8 cellular contexts compared by ENCODE assay signal in genomic region chr11:32006799-32007388, GRCh38.
A peak's percentile ranks its signal among the peaks of the same experiment; 100 is the strongest.
DNase-seq lines count a peak whose midpoint lies in the region; ATAC-seq and TF ChIP-seq lines count a peak whose summit lies in the region.

No MANE protein-coding gene starts in this region.

- no peak overlapping the region for H3K9ac ChIP-seq in Karpas-422 (ENCODE audit: low read length)

- DNase-seq in activated CD4-positive, alpha-beta T cell treated with anti-CD3 and anti-CD28 coated beads for 36 hours = peak; percentile 24
- DNase-seq in activated CD4-positive, alpha-beta T cell treated with anti-CD3 and anti-CD28 coated beads, Interleukin-2, amount 50 U/mL, for 4 hours = no peak
- peak; percentile 88 for DNase-seq in Karpas-422
- DNase-seq in fibroblast of villous mesenchyme (ENCODE audit: low read depth) = peak; percentile 41
- peak; percentile 7 for DNase-seq in pulmonary artery endothelial cell (ENCODE audit: low read depth, low spot score)

- peaks cover 31% of the 10 kb centered on the region for H3K27me3 Mint-ChIP-seq in activated CD4-positive, alpha-beta T cell treated with anti-CD3 and anti-CD28 coated beads for 36 hours

- intact Hi-C loops in activated CD4-positive, alpha-beta T cell treated with anti-CD3 and anti-CD28 coated beads for 36 hours (cut with DNase I, micrococcal nuclease) = loop anchor here in 1 of 2 experiments (1.0 to 5.0 kb wide), 3 partner anchors 610 to 900 kb away; no protein-coding TSS in a partner anchor

- H3K27ac ChIP-seq in Karpas-422 (ENCODE audit: low read length) = no peak overlapping the region

- H3K4me1 Mint-ChIP-seq in activated CD4-positive, alpha-beta T cell treated with anti-CD3 and anti-CD28 coated beads for 36 hours = no peaks in the 10 kb centered on the region

- peak; percentile 65 for ATAC-seq in activated CD4-positive, alpha-beta T cell treated with anti-CD3 and anti-CD28 coated beads for 36 hours
- ATAC-seq in GM21529 (IDR thresholded peaks at IDR 0.05; ENCODE audit: unreplicated experiment) = peak; percentile 73
- peak; percentile 91 for ATAC-seq in SK-N-SH treated with all-trans-retinoic acid at 6 μM for 48 hours
- no peak for ATAC-seq in GM18907 (IDR thresholded peaks at IDR 0.05; ENCODE audit: unreplicated experiment)

- peak overlapping the region; percentile 74; the same call in 1 of the 2 replicates for H2AFZ ChIP-seq in Karpas-422 (ENCODE audit: low read length)

- peak; percentile 72 for TF ChIP-seq CTCF in fibroblast of villous mesenchyme (IDR thresholded peaks at IDR 0.05; ENCODE audit: insufficient read depth, low read depth, low read length)

- H3K4me3 Mint-ChIP-seq in activated CD4-positive, alpha-beta T cell treated with anti-CD3 and anti-CD28 coated beads for 36 hours = no peak overlapping the region

- POLR2A ChIA-PET in activated CD4-positive, alpha-beta T cell treated with anti-CD3 and anti-CD28 coated beads for 36 hours (lab: Charles Lee) = no interaction called here

- no peaks in the 10 kb centered on the region for H3K27me3 ChIP-seq in Karpas-422 (ENCODE audit: low read length)

- H3K36me3 Mint-ChIP-seq in activated CD4-positive, alpha-beta T cell treated with anti-CD3 and anti-CD28 coated beads for 36 hours (ENCODE audit: low read depth) = no peaks in the 10 kb centered on the region

- no peaks in the 10 kb centered on the region for H3K36me3 ChIP-seq in Karpas-422 (ENCODE audit: insufficient read depth, low read length)

- H3K4me3 ChIP-seq in Karpas-422 (ENCODE audit: low read length) = no peak overlapping the region
- H3K4me3 ChIP-seq in fibroblast of villous mesenchyme (ENCODE audit: low read depth, low read length) = no peak overlapping the region

- no peaks in the 10 kb centered on the region for H3K9me2 ChIP-seq in Karpas-422 (replicated peaks; ENCODE audit: insufficient read depth, low read length)

- H3K27ac Mint-ChIP-seq in activated CD4-positive, alpha-beta T cell treated with anti-CD3 and anti-CD28 coated beads for 36 hours = no peak overlapping the region

- no peaks in the 10 kb centered on the region for H3K9me3 Mint-ChIP-seq in activated CD4-positive, alpha-beta T cell treated with anti-CD3 and anti-CD28 coated beads for 36 hours (ENCODE audit: low read depth)

- H3K9me3 ChIP-seq in Karpas-422 (ENCODE audit: low read length) = no peaks in the 10 kb centered on the region

- CTCF ChIA-PET in activated CD4-positive, alpha-beta T cell treated with anti-CD3 and anti-CD28 coated beads for 36 hours (lab: Charles Lee) = interaction anchor here (0.6 to 1.4 kb wide), 10 partner anchors 9 to 900 kb away, joined by 3 to 6 read pairs (median 3); no protein-coding TSS in a partner anchor

- peaks cover 21% of the 10 kb centered on the region for H3K4me1 ChIP-seq in Karpas-422 (ENCODE audit: low read length)

- H3K79me2 ChIP-seq in Karpas-422 (ENCODE audit: low read length) = no peaks in the 10 kb centered on the region

- H3K4me2 ChIP-seq in Karpas-422 (ENCODE audit: low read depth, low read length, poor library complexity, severe bottlenecking) = peak overlapping the region; percentile 34

- no peaks in the 10 kb centered on the region for H4K20me1 ChIP-seq in Karpas-422 (ENCODE audit: insufficient read depth, low read depth, low read length)

TF ChIP-seq in SK-N-SH treated with all-trans-retinoic acid at 6 μM for 48 hours, 23 proteins besides CTCF, POLR2A, EP300 and RAD21:
- TF ChIP-seq TSHZ2 (CRISPR knock-in tag; IDR thresholded peaks at IDR 0.05) = no peak
- no peak for TF ChIP-seq POU6F1 (CRISPR knock-in tag; IDR thresholded peaks at IDR 0.05; ENCODE audit: borderline replicate concordance, low read depth)
- TF ChIP-seq ZNF70 (CRISPR knock-in tag; IDR thresholded peaks at IDR 0.05) = no peak
- no peak for TF ChIP-seq ARNTL (CRISPR knock-in tag; IDR thresholded peaks at IDR 0.05; ENCODE audit: borderline replicate concordance, low read depth)
- TF ChIP-seq ISL1 (CRISPR knock-in tag; IDR thresholded peaks at IDR 0.05) = no peak
- no peak for TF ChIP-seq RARB (CRISPR knock-in tag; IDR thresholded peaks at IDR 0.05)
- TF ChIP-seq BACH2 (CRISPR knock-in tag; IDR thresholded peaks at IDR 0.05; ENCODE audit: borderline replicate concordance) = no peak
- no peak for TF ChIP-seq CSRNP3 (CRISPR knock-in tag; IDR thresholded peaks at IDR 0.05)

Comparison
In these comparisons a context has a peak if more than half of its experiments do, and no peak if none do; other contexts are left out.
1. DNase-seq: peak in activated CD4-positive, alpha-beta T cell treated with anti-CD3 and anti-CD28 coated beads for 36 hours (single experiment), Karpas-422 (single experiment), fibroblast of villous mesenchyme (single experiment) and pulmonary artery endothelial cell (single experiment); none in activated CD4-positive, alpha-beta T cell treated with anti-CD3 and anti-CD28 coated beads, Interleukin-2, amount 50 U/mL, for 4 hours (0 of 2).